5 cellular contexts compared by ENCODE assay signal in genomic region chr2:27554451-27554850, GRCh38. TPM values are rescaled to one million over a fixed set of nuclear protein-coding genes. Genes with fewer than 3 reads are reported as not detected.
"Had no signal": no experiment of that assay in that cellular context is flagged by ENCODE, and none has a peak within 500 bp of the region (broad histone marks: within the 10 kb centered on the region; RNA-seq: fewer than 3 reads in every experiment).

No MANE protein-coding gene starts in this region.

RNA-seq across cellular contexts. Expression of gene GCKR, which starts 57.8 kb away (rescaled TPM):
- total RNA-seq: left ventricle myocardium superior; lower leg skin; lung microvascular endothelial cell; mononuclear cell; naive thymus-derived CD4-positive, alpha-beta T cell had no signal
- polyA plus RNA-seq: naive thymus-derived CD4-positive, alpha-beta T cell had no signal

RNA-seq across cellular contexts. Expression of gene FNDC4, which starts 59.5 kb away (rescaled TPM):
- total RNA-seq: naive thymus-derived CD4-positive, alpha-beta T cell had no signal
- polyA plus RNA-seq: naive thymus-derived CD4-positive, alpha-beta T cell had no signal
